Comparison of ENCODE assay signal across 8 cellular contexts in the genomic region with DNA sequence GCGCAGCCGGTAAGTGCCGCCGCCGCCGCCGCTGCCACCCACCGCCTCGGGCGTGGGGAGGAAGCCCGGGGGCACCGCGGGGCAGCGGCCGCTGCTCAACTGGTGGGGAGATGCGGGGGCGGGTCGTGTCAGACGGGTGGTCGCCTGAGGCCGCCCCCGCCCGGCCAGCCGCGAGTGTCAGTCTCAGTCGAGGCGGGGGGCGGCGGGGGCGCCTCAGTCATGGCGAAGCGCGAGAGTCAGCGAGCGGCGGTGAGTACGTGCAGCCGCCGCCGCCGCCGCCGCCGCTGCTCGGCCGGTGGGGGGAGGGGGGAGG.
DNase-seq lines count a peak whose midpoint lies in the region; ATAC-seq, FAIRE-seq and TF ChIP-seq lines count a peak whose summit lies in the region.

No MANE protein-coding gene starts in this region.

- no peaks in the 10 kb centered on the region; the same call in 2 of the 3 replicates for H3K9me3 Mint-ChIP-seq in GM23338

- no peaks in the 10 kb centered on the region for H3K9me1 ChIP-seq in keratinocyte (ENCODE audit: control insufficient read depth, extremely low read depth, insufficient read depth, low read length)

- 0 out of 2 replicates have a peak, but pooled peaks cover 4% of the 10 kb centered on the region for H4K20me1 ChIP-seq in GM23338 (replicated peaks; ENCODE audit: insufficient read depth)
- H4K20me1 ChIP-seq in keratinocyte (ENCODE audit: control insufficient read depth, extremely low read depth, insufficient read depth, low read length), result no peaks in the 10 kb centered on the region

- peaks cover 5% of the 10 kb centered on the region for H3K27me3 Mint-ChIP-seq in GM23338 (ENCODE audit: insufficient read depth, low read depth, poor library complexity)

- TF ChIP-seq CTCF in C4-2B (conservative IDR thresholded peaks at IDR 0.05), result no peak
- no peak for TF ChIP-seq CTCF in GM23338 (conservative IDR thresholded peaks at IDR 0.05; ENCODE audit: low read depth in 2 of 2)
- TF ChIP-seq CTCF in keratinocyte (optimal IDR thresholded peaks at IDR 0.05 in 1 of 3, IDR thresholded peaks at IDR 0.05 in 1 of 3, conservative IDR thresholded peaks at IDR 0.05 in 1 of 3; ENCODE audit: extremely low read depth in 1 of 3, insufficient read depth in 2 of 3, low read length in 3 of 3), result no peak
- TF ChIP-seq CTCF in upper lobe of right lung (IDR thresholded peaks at IDR 0.05), result no peak

- no peaks in the 10 kb centered on the region for H3K9me2 ChIP-seq in GM23338 (ENCODE audit: insufficient read depth)

- H3K79me2 ChIP-seq in GM23338 (replicated peaks; ENCODE audit: insufficient read depth), result peaks cover 11% of the 10 kb centered on the region
- peaks cover 31% of the 10 kb centered on the region for H3K79me2 ChIP-seq in keratinocyte (ENCODE audit: control insufficient read depth, insufficient read depth, low read length)

- ATAC-seq in GM23338 (peak; percentile 3; the same call in 2 of the 3 replicates), upper lobe of right lung (no peak), GM21390 (IDR thresholded peaks at IDR 0.05; ENCODE audit: unreplicated experiment) (no peak)

- peaks cover 17% of the 10 kb centered on the region for H3K4me1 Mint-ChIP-seq in GM23338

- H3K4me3 ChIP-seq in GM23338 (peak overlapping the region; percentile 76), keratinocyte (ENCODE audit: control insufficient read depth in 2 of 3, extremely low read depth in 1 of 3, insufficient read depth in 2 of 3, low read depth in 1 of 3, low read length in 3 of 3) (peak overlapping the region; percentile 34 to 72 (median 65)), upper lobe of right lung (peak overlapping the region; percentile 81)

- no peaks in the 10 kb centered on the region for H3K27me3 ChIP-seq in GM23338 (ENCODE audit: insufficient read depth)
- no peaks in the 10 kb centered on the region for H3K27me3 ChIP-seq in keratinocyte (ENCODE audit: control insufficient read depth, extremely low read depth, insufficient read depth, low read length)
- no peaks in the 10 kb centered on the region for H3K27me3 ChIP-seq in upper lobe of right lung

- peak overlapping the region; percentile 89 for H3K9ac ChIP-seq in keratinocyte (ENCODE audit: control insufficient read depth, extremely low read depth, insufficient read depth, low read length)

- no peaks in the 10 kb centered on the region for H3K9me3 ChIP-seq in keratinocyte (ENCODE audit: control insufficient read depth, low read depth, low read length)
- H3K9me3 ChIP-seq in upper lobe of right lung, result no peaks in the 10 kb centered on the region

- H3K36me3 ChIP-seq in GM23338 (ENCODE audit: insufficient read depth) (no peaks in the 10 kb centered on the region), keratinocyte (ENCODE audit: control insufficient read depth in 2 of 2, extremely low read depth in 1 of 2, insufficient read depth in 2 of 2, low read length in 2 of 2) (no peaks in the 10 kb centered on the region), upper lobe of right lung (no peaks in the 10 kb centered on the region)

- H3K4me1 ChIP-seq in GM23338 (ENCODE audit: insufficient read depth) (peaks cover 21% of the 10 kb centered on the region), keratinocyte (ENCODE audit: control insufficient read depth, extremely low read depth, insufficient read depth, low read length) (peaks cover 9% of the 10 kb centered on the region), upper lobe of right lung (peaks cover 15% of the 10 kb centered on the region)

- FAIRE-seq in keratinocyte (lab: Jason Lieb, UNC), result no peak

- DNase-seq in GM23338 (ENCODE audit: low spot score) (no peak), SW480 (ENCODE audit: low spot score) (peak; percentile 6), keratinocyte (ENCODE audit: low read depth, low spot score) (no peak), upper lobe of right lung (no peak), ACHN (no peak), KG1 (lab: John Stamatoyannopoulos, UW) (no peak)

- in situ Hi-C loops in ACHN (cut with HindIII; ENCODE audit: low pct_ligation_motif_present, low pct_unique_long_range_greater_than_20kb, low sequenced_read_pairs), result no loop called here

- H2AFZ ChIP-seq in GM23338, result no peak overlapping the region
- no peak overlapping the region for H2AFZ ChIP-seq in keratinocyte (ENCODE audit: control insufficient read depth, low read length)

- peak overlapping the region; percentile 58; the same call in 1 of the 3 replicates for H3K4me3 Mint-ChIP-seq in GM23338

- H3K36me3 Mint-ChIP-seq in GM23338 (ENCODE audit: low read depth), result no peaks in the 10 kb centered on the region; the same call in 2 of the 3 replicates

- dilution Hi-C loops in keratinocyte (cut with MboI; ENCODE audit: extremely low pct_ligation_motif_present, low sequenced_read_pairs), result no loop called here

- intact Hi-C loops in upper lobe of right lung (cut with DNase I), result no loop called here

- no peak overlapping the region for H3K27ac Mint-ChIP-seq in GM23338

- peak overlapping the region; percentile 84 for H3K27ac ChIP-seq in C4-2B
- H3K27ac ChIP-seq in GM23338 (ENCODE audit: low read depth), result no peak overlapping the region
- H3K27ac ChIP-seq in keratinocyte (ENCODE audit: control insufficient read depth, insufficient read depth, low read length), result peak overlapping the region; percentile 80
- H3K27ac ChIP-seq in upper lobe of right lung, result peak overlapping the region; percentile 96

- H3F3A ChIP-seq in GM23338 (replicated peaks; ENCODE audit: low read depth), result peaks cover 7% of the 10 kb centered on the region

- peak overlapping the region; percentile 62; the same call in 1 of the 2 replicates for H3K4me2 ChIP-seq in GM23338
- H3K4me2 ChIP-seq in keratinocyte (ENCODE audit: control insufficient read depth, extremely low read depth, insufficient read depth, low read depth, low read length), result no peak overlapping the region

TF ChIP-seq in GM23338, 12 proteins besides CTCF, POLR2A, EP300 and RAD21:
- TF ChIP-seq EZH2phosphoT487 (IDR thresholded peaks at IDR 0.05; ENCODE audit: unreplicated experiment) (no peak), NANOG (IDR thresholded peaks at IDR 0.05; ENCODE audit: borderline replicate concordance) (no peak), ZNF331 (CRISPR knock-in tag; IDR thresholded peaks at IDR 0.05; ENCODE audit: low read depth) (no peak), JUNB (IDR thresholded peaks at IDR 0.05; ENCODE audit: unreplicated experiment) (no peak)
TF ChIP-seq in GM23338: peak in this region for 0.
